In genomic region chr2:8134105-8134903, GRCh38 we compare ENCODE assay signal across 14 cellular contexts.
DNase-seq lines count a peak whose midpoint lies in the region; ATAC-seq, FAIRE-seq and TF ChIP-seq lines count a peak whose summit lies in the region.
"Had no signal": no experiment of that assay in that cellular context is flagged by ENCODE, and none has a peak within 500 bp of the region (broad histone marks: within the 10 kb centered on the region; RNA-seq: fewer than 3 reads in every experiment).

No MANE protein-coding gene starts in this region.

- H3K36me3 ChIP-seq in body of pancreas (replicated peaks in 1 of 2; ENCODE audit: insufficient read depth in 1 of 2, low read depth in 2 of 2) (no peaks in the 10 kb centered on the region), pancreas (no peaks in the 10 kb centered on the region)

- H3K27ac ChIP-seq in body of pancreas = peak overlapping the region in 3 of 4 donors; percentile 38 to 52 (median 50)
- peak overlapping the region in 2 of 4 donors; percentile 3 to 36 for H3K27ac ChIP-seq in pancreas

- DNase-seq in DMS53 (lab: John Stamatoyannopoulos, UW) (peak; percentile 62), NCI-H146 (lab: John Stamatoyannopoulos, UW) (peak; percentile 88), body of pancreas (no peak), pancreas (no peak), glutamatergic neuron (no peak), chondrocyte (ENCODE audit: low spot score) (no peak)
- DNase-seq in stimulated activated naive CD4-positive, alpha-beta T cell (lab: John Stamatoyannopoulos, UW) = no peak
- DNase-seq: activated CD4-positive, CD25-positive, alpha-beta regulatory T cell; cerebellar nuclear complex; NCI-H1048; stimulated activated CD4-positive, alpha-beta T cell treated with anti-CD3 and anti-CD28 coated beads, Interleukin-4, amount 100 ng/mL, for 4 hours had no signal

- H3K27ac Mint-ChIP-seq in glutamatergic neuron (ENCODE audit: unreplicated experiment) (no peak overlapping the region), chondrocyte (ENCODE audit: unreplicated experiment) (no peak overlapping the region)
- H3K27ac Mint-ChIP-seq: stimulated activated memory B cell treated with anti-CD40 and anti-IgM and Interleukin-4, amounts not matched to agents 10 μg/mL and 1 μg/mL and 100 μg/mL, for 72 hours had no signal

- no peaks in the 10 kb centered on the region for H3K9me3 ChIP-seq in body of pancreas
- no peaks in the 10 kb centered on the region for H3K9me3 ChIP-seq in pancreas

- H3K9me3 Mint-ChIP-seq in glutamatergic neuron (ENCODE audit: unreplicated experiment) (no peaks in the 10 kb centered on the region), chondrocyte (ENCODE audit: low read depth) (peaks cover 5% of the 10 kb centered on the region)

- no peak for TF ChIP-seq CTCF in body of pancreas (IDR thresholded peaks at IDR 0.05)
- TF ChIP-seq CTCF in pancreas (IDR thresholded peaks at IDR 0.05) = no peak
- no peak for TF ChIP-seq CTCF in glutamatergic neuron (IDR thresholded peaks at IDR 0.05; ENCODE audit: partially characterized antibody, unreplicated experiment)
- no peak for TF ChIP-seq CTCF in chondrocyte (IDR thresholded peaks at IDR 0.05)

- H3K4me1 ChIP-seq in body of pancreas (peaks cover 10% of the 10 kb centered on the region), pancreas (no peaks in the 10 kb centered on the region)

- FAIRE-seq in pancreas (lab: Jason Lieb, UNC) = no peak

- H3K4me1 Mint-ChIP-seq in glutamatergic neuron (ENCODE audit: low read depth, unreplicated experiment) (peaks cover 1% of the 10 kb centered on the region), chondrocyte (ENCODE audit: low read depth) (peaks cover 7% of the 10 kb centered on the region)
- H3K4me1 Mint-ChIP-seq: stimulated activated memory B cell treated with anti-CD40 and anti-IgM and Interleukin-4, amounts not matched to agents 10 μg/mL and 1 μg/mL and 100 μg/mL, for 72 hours had no signal

- intact Hi-C loops in body of pancreas (cut with DNase I) (no loop called here), pancreas (cut with DNase I) (no loop called here)

- WGBS in body of pancreas, 2 donors = 56% methylated on average over 16 of the region's 16 CpGs
- WGBS in pancreas, 2 donors = 54 to 59% methylated on average over 16 of the region's 16 CpGs

- TF ChIP-seq POLR2A in body of pancreas (IDR thresholded peaks at IDR 0.05) = no peak

- no peak overlapping the region for H3K4me3 Mint-ChIP-seq in glutamatergic neuron (ENCODE audit: unreplicated experiment)
- H3K4me3 Mint-ChIP-seq in chondrocyte (ENCODE audit: unreplicated experiment) = no peak overlapping the region
- H3K4me3 Mint-ChIP-seq: stimulated activated memory B cell treated with anti-CD40 and anti-IgM and Interleukin-4, amounts not matched to agents 10 μg/mL and 1 μg/mL and 100 μg/mL, for 72 hours had no signal

- no peaks in the 10 kb centered on the region for H3K27me3 Mint-ChIP-seq in glutamatergic neuron (ENCODE audit: unreplicated experiment)
- H3K27me3 Mint-ChIP-seq in chondrocyte (ENCODE audit: low read depth) = no peaks in the 10 kb centered on the region

- H3K36me3 Mint-ChIP-seq in glutamatergic neuron (ENCODE audit: unreplicated experiment) = no peaks in the 10 kb centered on the region
- peaks cover 1% of the 10 kb centered on the region for H3K36me3 Mint-ChIP-seq in chondrocyte (ENCODE audit: low read depth)
- H3K36me3 Mint-ChIP-seq: stimulated activated memory B cell treated with anti-CD40 and anti-IgM and Interleukin-4, amounts not matched to agents 10 μg/mL and 1 μg/mL and 100 μg/mL, for 72 hours had no signal

- H3K4me3 ChIP-seq in body of pancreas (no peak overlapping the region), pancreas (no peak overlapping the region)

- ATAC-seq in body of pancreas (no peak), pancreas (peak in 3 of 4 donors; percentile 22 to 51 (median 39)), GM21360 (IDR thresholded peaks at IDR 0.05; ENCODE audit: unreplicated experiment) (no peak)
- ATAC-seq: esophagus mucosa; stimulated activated memory B cell treated with anti-CD40 and anti-IgM and Interleukin-4, amounts not matched to agents 10 μg/mL and 1 μg/mL and 100 μg/mL, for 72 hours had no signal

- H3K27me3 ChIP-seq in body of pancreas (no peaks in the 10 kb centered on the region), pancreas (no peaks in the 10 kb centered on the region)

Comparison
In these comparisons a context has a peak if more than half of its experiments do, and no peak if none do; other contexts are left out.
1. DNase-seq: peak in DMS53 (single experiment) and NCI-H146 (single experiment); none in body of pancreas (0 of 4), pancreas (0 of 6), glutamatergic neuron (single experiment), stimulated activated naive CD4-positive, alpha-beta T cell (0 of 6) and chondrocyte (single experiment).
2. ATAC-seq: peak in pancreas (3 of 4); none in body of pancreas (single experiment) and GM21360 (single experiment).